ENCODE assay signal across 10 cellular contexts in genomic region chr10:124864421-124865193, GRCh38.
DNase-seq lines count a peak whose midpoint lies in the region; ATAC-seq, FAIRE-seq and TF ChIP-seq lines count a peak whose summit lies in the region.
"Had no signal": no experiment of that assay in that cellular context is flagged by ENCODE, and none has a peak within 500 bp of the region (broad histone marks: within the 10 kb centered on the region; RNA-seq: fewer than 3 reads in every experiment).

No MANE protein-coding gene starts in this region.

- H3K27ac ChIP-seq in prostate gland, result no peak overlapping the region

- no peaks in the 10 kb centered on the region for H3K27me3 ChIP-seq in prostate gland (replicated peaks; ENCODE audit: insufficient read depth)

- TF ChIP-seq POLR2A in H54 (IDR thresholded peaks at IDR 0.05; ENCODE audit: low read depth, low read length) (no peak), prostate gland (IDR thresholded peaks at IDR 0.05) (no peak)

- 48% methylated on average over 10 of the region's 10 CpGs for WGBS in prostate gland

- ATAC-seq in HG03175 (IDR thresholded peaks at IDR 0.05; ENCODE audit: unreplicated experiment) (no peak), HG03095 (IDR thresholded peaks at IDR 0.05; ENCODE audit: unreplicated experiment) (no peak)
- ATAC-seq: activated CD8-positive, alpha-beta T cell treated with anti-CD3 and anti-CD28 coated beads, Interleukin-2, amount 10 ng/mL, durations not matched to agents 7 days and 5 days; Panc1 had no signal

- H3K4me3 ChIP-seq in prostate gland, result no peak overlapping the region

- no peak for TF ChIP-seq CTCF in prostate gland (IDR thresholded peaks at IDR 0.05)

- no peaks in the 10 kb centered on the region for H3K36me3 ChIP-seq in prostate gland

- H3K4me1 ChIP-seq in prostate gland (replicated peaks), result no peaks in the 10 kb centered on the region

- DNase-seq in H54 (ENCODE audit: insufficient read length, low spot score) (peak; percentile 36), RPMI7951 (ENCODE audit: low read depth) (peak; percentile 7), glomerular visceral epithelial cell (ENCODE audit: extremely low spot score) (peak; percentile 17), prostate gland (ENCODE audit: low spot score) (peak; percentile 26), NCI-H345 treated with DMSO at 0.1 percent for 48 hours (lab: John Stamatoyannopoulos, UW; ENCODE audit: unreplicated experiment) (no peak), NOMO-1 treated with dmso at 0.1 percent for 144 hours (lab: John Stamatoyannopoulos, UW; ENCODE audit: unreplicated experiment) (no peak)
- DNase-seq: activated CD8-positive, alpha-beta T cell treated with anti-CD3 and anti-CD28 coated beads, Interleukin-2, amount 10 ng/mL, durations not matched to agents 7 days and 5 days had no signal

- H3K9me3 ChIP-seq in prostate gland, result no peaks in the 10 kb centered on the region

- intact Hi-C loops in prostate gland (cut with DNase I), result no loop called here

- no peak for FAIRE-seq in H54 (lab: Jason Lieb, UNC)

Comparison
In these comparisons a context has a peak if more than half of its experiments do, and no peak if none do; other contexts are left out.
1. DNase-seq: peak in H54 (single experiment), RPMI7951 (single experiment), glomerular visceral epithelial cell (single experiment) and prostate gland (single experiment); none in NCI-H345 treated with DMSO at 0.1 percent for 48 hours (single experiment) and NOMO-1 treated with dmso at 0.1 percent for 144 hours (single experiment).